ENCODE assay signal across 8 cellular contexts in genomic region chr10:122515588-122516231, GRCh38. TPM values are rescaled to one million over a fixed set of nuclear protein-coding genes. Genes with fewer than 3 reads are reported as not detected.
DNase-seq lines count a peak whose midpoint lies in the region; ATAC-seq and TF ChIP-seq lines count a peak whose summit lies in the region.

No MANE protein-coding gene starts in this region.

- no peak overlapping the region for H3K4ac ChIP-seq in mesenchymal stem cell (ENCODE audit: low read depth in 1 of 2, low read length in 2 of 2)

- no peaks in the 10 kb centered on the region for H3K36me3 Mint-ChIP-seq in CD8-positive, alpha-beta T cell
- H3K36me3 Mint-ChIP-seq in progenitor cell of endocrine pancreas (ENCODE audit: insufficient read depth), result no peaks in the 10 kb centered on the region
- H3K36me3 Mint-ChIP-seq in glutamatergic neuron (ENCODE audit: unreplicated experiment), result no peaks in the 10 kb centered on the region

- H2AFZ ChIP-seq in mesenchymal stem cell (ENCODE audit: low read depth, low read length), result no peak overlapping the region

- H2BK5ac ChIP-seq in mesenchymal stem cell (ENCODE audit: low read depth, low read length, poor library complexity, severe bottlenecking), result no peak overlapping the region

- H3K4me1 ChIP-seq in CD8-positive, alpha-beta T cell (ENCODE audit: insufficient read depth, low read length), result peaks cover 28% of the 10 kb centered on the region
- peaks cover 3% of the 10 kb centered on the region for H3K4me1 ChIP-seq in mesenchymal stem cell (ENCODE audit: control insufficient read depth, insufficient read depth, low read depth, low read length)

- H3K4me3 Mint-ChIP-seq in CD8-positive, alpha-beta T cell, result peak overlapping the region; percentile 19
- H3K4me3 Mint-ChIP-seq in progenitor cell of endocrine pancreas (ENCODE audit: low read depth) (no peak overlapping the region), glutamatergic neuron (ENCODE audit: unreplicated experiment) (no peak overlapping the region)

- no peaks in the 10 kb centered on the region for H3K9me3 Mint-ChIP-seq in CD8-positive, alpha-beta T cell
- H3K9me3 Mint-ChIP-seq in progenitor cell of endocrine pancreas (ENCODE audit: low read depth) (no peaks in the 10 kb centered on the region), glutamatergic neuron (ENCODE audit: unreplicated experiment) (no peaks in the 10 kb centered on the region)

- TF ChIP-seq CTCF in CD8-positive, alpha-beta T cell (IDR thresholded peaks at IDR 0.05), result no peak
- TF ChIP-seq CTCF in progenitor cell of endocrine pancreas (IDR thresholded peaks at IDR 0.05; ENCODE audit: unreplicated experiment) (no peak), glutamatergic neuron (IDR thresholded peaks at IDR 0.05; ENCODE audit: partially characterized antibody, unreplicated experiment) (no peak)

- H2AK5ac ChIP-seq in mesenchymal stem cell (ENCODE audit: low read length, severe bottlenecking), result no peak overlapping the region

- DNase-seq in CD8-positive, alpha-beta T cell, result peak; percentile 34 to 84 (median 69)
- DNase-seq in activated T-cell treated with anti-CD3 and anti-CD28 coated beads, Interleukin-2, amount 50 U/mL, for 1 hour, result peak; percentile 59
- no peak for DNase-seq in mesenchymal stem cell
- DNase-seq in progenitor cell of endocrine pancreas (ENCODE audit: low spot score, unreplicated experiment), result no peak
- no peak for DNase-seq in NAMALWA (ENCODE audit: low spot score)
- DNase-seq in amniotic stem cell (lab: John Stamatoyannopoulos, UW), result no peak
- no peak for DNase-seq in glutamatergic neuron

- H3K79me1 ChIP-seq in mesenchymal stem cell (replicated peaks; ENCODE audit: low read length, poor library complexity, severe bottlenecking), result no peaks in the 10 kb centered on the region

- no peak overlapping the region for H2BK15ac ChIP-seq in mesenchymal stem cell (ENCODE audit: low read depth, poor library complexity, severe bottlenecking)

- H3K27ac Mint-ChIP-seq in CD8-positive, alpha-beta T cell, result peak overlapping the region; percentile 14
- H3K27ac Mint-ChIP-seq in progenitor cell of endocrine pancreas (no peak overlapping the region), glutamatergic neuron (ENCODE audit: unreplicated experiment) (no peak overlapping the region)

- H4K8ac ChIP-seq in mesenchymal stem cell (ENCODE audit: low read length), result no peak overlapping the region

- peaks cover 36% of the 10 kb centered on the region for H3K4me1 Mint-ChIP-seq in CD8-positive, alpha-beta T cell (ENCODE audit: low read depth)
- H3K4me1 Mint-ChIP-seq in progenitor cell of endocrine pancreas (ENCODE audit: low read depth) (no peaks in the 10 kb centered on the region), glutamatergic neuron (ENCODE audit: low read depth, unreplicated experiment) (peaks cover 2% of the 10 kb centered on the region)

- no peak overlapping the region for H3K4me3 ChIP-seq in CD8-positive, alpha-beta T cell (ENCODE audit: low read depth, low read length)
- H3K4me3 ChIP-seq in mesenchymal stem cell (ENCODE audit: insufficient read depth in 1 of 2, low read depth in 1 of 2, low read length in 2 of 2), result no peak overlapping the region

- intact Hi-C loops in CD8-positive, alpha-beta T cell (cut with DNase I, micrococcal nuclease), result loop anchor here in 1 of 2 experiments (10.0 kb wide), 1 partner anchor 189 kb away; no protein-coding TSS in a partner anchor

- 92% methylated on average over 16 of the region's 16 CpGs for WGBS in mesenchymal stem cell

- no peak overlapping the region for H4K91ac ChIP-seq in mesenchymal stem cell (ENCODE audit: low read length)

- no peak overlapping the region for H2BK12ac ChIP-seq in mesenchymal stem cell (ENCODE audit: low read length in 2 of 2)

- H2BK120ac ChIP-seq in mesenchymal stem cell (ENCODE audit: low read depth, low read length), result no peak overlapping the region

- H3K14ac ChIP-seq in mesenchymal stem cell (ENCODE audit: low read length in 2 of 2), result no peak overlapping the region

- CTCF ChIA-PET in CD8-positive, alpha-beta T cell (lab: Charles Lee), result interaction anchor here (0.9 to 2.8 kb wide), 4 partner anchors 20 to 173 kb away, joined by 3 to 24 read pairs (median 6); no protein-coding TSS in a partner anchor

- no peak overlapping the region for H3K4me2 ChIP-seq in mesenchymal stem cell (ENCODE audit: low read length, poor library complexity, severe bottlenecking)

- no peaks in the 10 kb centered on the region for H3K36me3 ChIP-seq in CD8-positive, alpha-beta T cell (ENCODE audit: insufficient read depth, low read length)
- H3K36me3 ChIP-seq in mesenchymal stem cell (ENCODE audit: control insufficient read depth in 1 of 2, insufficient read depth in 2 of 2, low read depth in 1 of 2, low read length in 2 of 2), result peaks cover 9 to 82% of the 10 kb centered on the region in 2 experiments

- H3K9ac ChIP-seq in mesenchymal stem cell (ENCODE audit: low read length), result peak overlapping the region; percentile 51

- H3K9me3 ChIP-seq in CD8-positive, alpha-beta T cell (ENCODE audit: low read length), result no peaks in the 10 kb centered on the region
- H3K9me3 ChIP-seq in mesenchymal stem cell (ENCODE audit: control insufficient read depth, low read length), result no peaks in the 10 kb centered on the region

- POLR2A ChIA-PET in CD8-positive, alpha-beta T cell (lab: Charles Lee), result interaction anchor here (0.8 kb wide), 1 partner anchor 41 kb away, joined by 3 read pairs; no protein-coding TSS in a partner anchor

- no peak overlapping the region for H3K23ac ChIP-seq in mesenchymal stem cell (ENCODE audit: low read length in 2 of 2)

- peaks cover 1% of the 10 kb centered on the region for H3K27me3 Mint-ChIP-seq in CD8-positive, alpha-beta T cell (ENCODE audit: low read depth)
- H3K27me3 Mint-ChIP-seq in progenitor cell of endocrine pancreas (peaks cover 12% of the 10 kb centered on the region), glutamatergic neuron (ENCODE audit: unreplicated experiment) (peaks cover 2% of the 10 kb centered on the region)

- peak; percentile 91 for ATAC-seq in CD8-positive, alpha-beta T cell
- peak; percentile 77 for ATAC-seq in HG03378 (IDR thresholded peaks at IDR 0.05; ENCODE audit: unreplicated experiment)

- H3K27me3 ChIP-seq in CD8-positive, alpha-beta T cell (ENCODE audit: insufficient read depth, low read length), result no peaks in the 10 kb centered on the region
- no peaks in the 10 kb centered on the region for H3K27me3 ChIP-seq in mesenchymal stem cell (ENCODE audit: control insufficient read depth in 1 of 2, insufficient read depth in 1 of 2, low read length in 2 of 2)

- no peak overlapping the region for H3K18ac ChIP-seq in mesenchymal stem cell (ENCODE audit: low read depth in 1 of 2, low read length in 2 of 2)

- H3K27ac ChIP-seq in CD8-positive, alpha-beta T cell (ENCODE audit: low read depth, low read length), result no peak overlapping the region
- H3K27ac ChIP-seq in mesenchymal stem cell (ENCODE audit: low read length, poor library complexity, severe bottlenecking), result no peak overlapping the region

RNA-seq across cellular contexts. Expression of gene DMBT1, which starts 44.8 kb away (rescaled TPM):
- total RNA-seq in CD8-positive, alpha-beta T cell, result not detected
- not detected for polyA plus RNA-seq in mesenchymal stem cell (2013, experiment 1 of 2)
- polyA plus RNA-seq in mesenchymal stem cell (2013, experiment 2 of 2), result not detected
- total RNA-seq in progenitor cell of endocrine pancreas (0.64 and 1.0 TPM in 2 replicates), glutamatergic neuron (ENCODE audit: unreplicated experiment) (0.17 TPM)

RNA-seq across cellular contexts. Expression of gene HTRA1, which starts 54.4 kb away (rescaled TPM):
- total RNA-seq in CD8-positive, alpha-beta T cell, result not detected
- 204 TPM for polyA plus RNA-seq in mesenchymal stem cell (2013, experiment 1 of 2)
- 204 TPM for polyA plus RNA-seq in mesenchymal stem cell (2013, experiment 2 of 2)
- total RNA-seq in progenitor cell of endocrine pancreas, result 3.5 and 6.3 TPM in 2 replicates
- 1.4 TPM for total RNA-seq in glutamatergic neuron (ENCODE audit: unreplicated experiment)

Comparison
In these comparisons a context has a peak if more than half of its experiments do, and no peak if none do; other contexts are left out.
1. DNase-seq: peak in CD8-positive, alpha-beta T cell (7 of 7) and activated T-cell treated with anti-CD3 and anti-CD28 coated beads, Interleukin-2, amount 50 U/mL, for 1 hour (single experiment); none in mesenchymal stem cell (single experiment), progenitor cell of endocrine pancreas (single experiment), NAMALWA (single experiment), amniotic stem cell (single experiment) and glutamatergic neuron (single experiment).